Comparison of ENCODE assay signal across 18 cellular contexts in the genomic region with DNA sequence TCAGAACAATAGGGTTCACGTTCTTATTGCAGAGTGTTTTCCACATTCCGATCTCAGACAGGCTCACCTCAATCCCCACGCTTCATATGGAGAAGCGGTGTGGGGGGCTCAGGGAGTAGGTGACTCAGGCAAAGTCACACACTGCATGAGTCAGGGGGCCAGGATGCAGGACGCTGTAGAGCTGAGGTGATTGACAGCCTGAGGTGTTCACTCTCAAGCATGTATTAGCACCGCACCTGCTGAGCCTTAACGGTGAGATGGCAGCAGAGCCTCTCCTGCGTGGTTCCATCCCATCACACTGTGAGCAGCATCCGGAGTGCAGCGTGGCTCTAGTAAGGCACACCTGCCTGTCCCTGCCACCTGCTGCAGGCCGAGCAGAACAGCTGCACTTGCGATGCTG.
DNase-seq lines count a peak whose midpoint lies in the region; ATAC-seq lines count a peak whose summit lies in the region.
"Had no signal": no experiment of that assay in that cellular context is flagged by ENCODE, and none has a peak within 500 bp of the region (broad histone marks: within the 10 kb centered on the region; RNA-seq: fewer than 3 reads in every experiment).

No MANE protein-coding gene starts in this region.

- no peaks in the 10 kb centered on the region for H3K27me3 Mint-ChIP-seq in activated T-helper 2 cell treated with anti-CD3 and anti-CD28 coated beads, Interferon-gamma antibody, Interleukin-2, Interleukin-4, amounts not matched to agents 10 μg/mL and 5 μg/mL and 100 μg/mL, durations not matched to agents 14 hours and 24 hours and 36 hours (ENCODE audit: low read depth)

- no peak overlapping the region for H3K27ac Mint-ChIP-seq in activated T-helper 2 cell treated with anti-CD3 and anti-CD28 coated beads, Interferon-gamma antibody, Interleukin-2, Interleukin-4, amounts not matched to agents 10 μg/mL and 5 μg/mL and 100 μg/mL, durations not matched to agents 14 hours and 24 hours and 36 hours
- H3K27ac Mint-ChIP-seq: CD14-positive monocyte; HFFc6; T-helper 1 cell treated with Interleukin-12 subunit alpha and Interleukin-12 subunit beta and Interleukin-4 antibody, amounts not matched to agents 30 μg/mL and 1 μg/mL, for 36 hours had no signal

- no peaks in the 10 kb centered on the region for H3K36me3 Mint-ChIP-seq in activated T-helper 2 cell treated with anti-CD3 and anti-CD28 coated beads, Interferon-gamma antibody, Interleukin-2, Interleukin-4, amounts not matched to agents 10 μg/mL and 5 μg/mL and 100 μg/mL, durations not matched to agents 14 hours and 24 hours and 36 hours (ENCODE audit: low read depth)
- H3K36me3 Mint-ChIP-seq: CD14-positive monocyte had no signal

- ATAC-seq in HG02588 (IDR thresholded peaks at IDR 0.05; ENCODE audit: unreplicated experiment) (no peak), GM18858 (IDR thresholded peaks at IDR 0.05; ENCODE audit: unreplicated experiment) (no peak)

- intact Hi-C loops in posterior vena cava (cut with DNase I): no loop called here
- intact Hi-C loops in activated T-helper 2 cell treated with anti-CD3 and anti-CD28 coated beads, Interferon-gamma antibody, Interleukin-2, Interleukin-4, amounts not matched to agents 10 μg/mL and 5 μg/mL and 100 μg/mL, durations not matched to agents 14 hours and 24 hours and 36 hours (cut with micrococcal nuclease): no loop called here

- DNase-seq in NCI-H2107 treated with DMSO at 0.1 percent for 48 hours (lab: John Stamatoyannopoulos, UW; ENCODE audit: unreplicated experiment): peak; percentile 31
- no peak for DNase-seq in NCI-H2107 (lab: John Stamatoyannopoulos, UW)
- peak; percentile 50 for DNase-seq in NCI-H187 treated with DMSO at 0.1 percent for 48 hours (lab: John Stamatoyannopoulos, UW)
- DNase-seq in NCI-H748 treated with DMSO at 0.1 percent for 48 hours (lab: John Stamatoyannopoulos, UW): peak; percentile 42
- peak; percentile 58 for DNase-seq in posterior vena cava (ENCODE audit: low spot score)
- DNase-seq in activated T-helper 2 cell treated with anti-CD3 and anti-CD28 coated beads, Interferon-gamma antibody, Interleukin-2, Interleukin-4, amounts not matched to agents 10 μg/mL and 5 μg/mL and 100 μg/mL, durations not matched to agents 14 hours and 24 hours and 36 hours (ENCODE audit: low spot score): no peak
- DNase-seq: H7, HFFc6, Kasumi-1, NCI-H1436, NCI-H2081 treated with DMSO at 0.1 percent for 48 hours, NCI-H524, OCI-M1, Right ventricle myocardium superior had no signal

- H3K9me3 Mint-ChIP-seq in activated T-helper 2 cell treated with anti-CD3 and anti-CD28 coated beads, Interferon-gamma antibody, Interleukin-2, Interleukin-4, amounts not matched to agents 10 μg/mL and 5 μg/mL and 100 μg/mL, durations not matched to agents 14 hours and 24 hours and 36 hours: peaks cover 59% of the 10 kb centered on the region

- H3K4me3 Mint-ChIP-seq in activated T-helper 2 cell treated with anti-CD3 and anti-CD28 coated beads, Interferon-gamma antibody, Interleukin-2, Interleukin-4, amounts not matched to agents 10 μg/mL and 5 μg/mL and 100 μg/mL, durations not matched to agents 14 hours and 24 hours and 36 hours (ENCODE audit: low read depth): no peak overlapping the region
- H3K4me3 Mint-ChIP-seq: CD14-positive monocyte; HFFc6; T-helper 1 cell treated with Interleukin-12 subunit alpha and Interleukin-12 subunit beta and Interleukin-4 antibody, amounts not matched to agents 30 μg/mL and 1 μg/mL, for 36 hours had no signal

- H3K4me1 Mint-ChIP-seq in activated T-helper 2 cell treated with anti-CD3 and anti-CD28 coated beads, Interferon-gamma antibody, Interleukin-2, Interleukin-4, amounts not matched to agents 10 μg/mL and 5 μg/mL and 100 μg/mL, durations not matched to agents 14 hours and 24 hours and 36 hours (ENCODE audit: low read depth): no peaks in the 10 kb centered on the region
- H3K4me1 Mint-ChIP-seq: CD14-positive monocyte had no signal

Comparison
In these comparisons a context has a peak if more than half of its experiments do, and no peak if none do; other contexts are left out.
1. DNase-seq: peak in NCI-H2107 treated with DMSO at 0.1 percent for 48 hours (single experiment), NCI-H187 treated with DMSO at 0.1 percent for 48 hours (single experiment), NCI-H748 treated with DMSO at 0.1 percent for 48 hours (single experiment) and posterior vena cava (single experiment); none in NCI-H2107 (single experiment) and activated T-helper 2 cell treated with anti-CD3 and anti-CD28 coated beads, Interferon-gamma antibody, Interleukin-2, Interleukin-4, amounts not matched to agents 10 μg/mL and 5 μg/mL and 100 μg/mL, durations not matched to agents 14 hours and 24 hours and 36 hours (single experiment).